In the genomic region with DNA sequence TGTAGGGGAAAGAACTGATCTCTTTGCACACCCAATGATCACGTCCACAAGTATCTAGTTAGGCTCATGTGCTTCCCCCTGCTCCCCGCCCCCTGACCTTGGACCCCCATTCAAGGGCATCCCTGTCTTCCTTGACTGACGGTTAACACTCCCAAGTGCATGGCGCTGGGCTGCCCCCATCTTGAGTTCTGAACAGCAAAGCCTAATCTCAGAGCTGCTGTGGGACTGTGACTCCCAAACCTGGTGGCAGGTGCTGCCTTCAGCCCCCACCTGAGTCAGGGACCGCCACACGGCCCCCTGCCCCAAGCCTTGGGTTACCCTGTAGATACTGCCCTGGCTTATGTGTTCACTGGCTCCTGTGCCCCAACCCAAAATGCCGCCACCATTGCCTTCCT, we compare ENCODE assay signal across 18 cellular contexts. TPM values are rescaled to one million over a fixed set of nuclear protein-coding genes. Genes with fewer than 3 reads are reported as not detected.
"Had no signal": no experiment of that assay in that cellular context is flagged by ENCODE, and none has a peak within 500 bp of the region (broad histone marks: within the 10 kb centered on the region; RNA-seq: fewer than 3 reads in every experiment).

No MANE protein-coding gene starts in this region.

- H3K27me3 ChIP-seq: breast epithelium, heart left ventricle, right lobe of liver had no signal

- H3K9me3 Mint-ChIP-seq: activated CD4-positive, alpha-beta memory T cell treated with anti-CD3 and anti-CD28 coated beads, Interleukin-2, amount 10 ng/mL, durations not matched to agents 7 days and 5 days; activated T-helper 1 cell treated with anti-CD3 and anti-CD28 coated beads, Interleukin-12 subunit alpha, Interleukin-12 subunit beta, Interleukin-2, Interleukin-4 antibody, amounts not matched to agents 30 ng/mL and 10 ng/mL and 1 ng/mL, durations not matched to agents 14 hours and 24 hours and 36 hours; naive thymus-derived CD8-positive, alpha-beta T cell; stimulated activated memory B cell treated with anti-CD40 and anti-IgM and Interleukin-4, amounts not matched to agents 10 μg/mL and 1 μg/mL and 100 μg/mL, for 72 hours had no signal

- H3K27ac ChIP-seq: breast epithelium, right lobe of liver had no signal

- H3K36me3 Mint-ChIP-seq: activated naive CD8-positive, alpha-beta T cell treated with anti-CD3 and anti-CD28 coated beads for 36 hours; immature natural killer cell; naive thymus-derived CD8-positive, alpha-beta T cell; stimulated activated memory B cell treated with anti-CD40 and anti-IgM and Interleukin-4, amounts not matched to agents 10 μg/mL and 1 μg/mL and 100 μg/mL, for 72 hours had no signal

- H3K4me1 ChIP-seq: breast epithelium, right lobe of liver had no signal

- H3K36me3 ChIP-seq: breast epithelium, heart left ventricle, right lobe of liver had no signal

- H3K4me1 Mint-ChIP-seq: activated CD4-positive, alpha-beta memory T cell treated with anti-CD3 and anti-CD28 coated beads, Interleukin-2, amount 10 ng/mL, durations not matched to agents 7 days and 5 days; activated naive CD8-positive, alpha-beta T cell treated with anti-CD3 and anti-CD28 coated beads for 36 hours; immature natural killer cell; stimulated activated memory B cell treated with anti-CD40 and anti-IgM and Interleukin-4, amounts not matched to agents 10 μg/mL and 1 μg/mL and 100 μg/mL, for 72 hours had no signal

- H3K4me3 Mint-ChIP-seq: activated CD4-positive, alpha-beta memory T cell treated with anti-CD3 and anti-CD28 coated beads, Interleukin-2, amount 10 ng/mL, durations not matched to agents 7 days and 5 days; activated naive CD8-positive, alpha-beta T cell treated with anti-CD3 and anti-CD28 coated beads for 36 hours; activated T-helper 1 cell treated with anti-CD3 and anti-CD28 coated beads, Interleukin-12 subunit alpha, Interleukin-12 subunit beta, Interleukin-2, Interleukin-4 antibody, amounts not matched to agents 30 ng/mL and 10 ng/mL and 1 ng/mL, durations not matched to agents 14 hours and 24 hours and 36 hours; immature natural killer cell; naive thymus-derived CD8-positive, alpha-beta T cell; stimulated activated memory B cell treated with anti-CD40 and anti-IgM and Interleukin-4, amounts not matched to agents 10 μg/mL and 1 μg/mL and 100 μg/mL, for 72 hours; T-helper 17 cell had no signal

- DNase-seq: activated CD4-positive, alpha-beta memory T cell treated with anti-CD3 and anti-CD28 coated beads, Interleukin-2, amount 10 ng/mL, durations not matched to agents 7 days and 5 days; activated CD4-positive, alpha-beta T cell treated with anti-CD3 and anti-CD28 coated beads for 4 hours; activated CD8-positive, alpha-beta memory T cell treated with anti-CD3 and anti-CD28 coated beads, Interleukin-2, amount 50 U/mL, for 4 hours; activated naive CD8-positive, alpha-beta T cell treated with anti-CD3 and anti-CD28 coated beads for 36 hours; anterior cingulate cortex; immature natural killer cell; stimulated activated CD4-positive, alpha-beta T cell treated with anti-CD3 and anti-CD28 coated beads, Interleukin-2, amount 100 ng/mL, for 48 hours; T-helper 17 cell had no signal

- H3K27me3 Mint-ChIP-seq: activated naive CD8-positive, alpha-beta T cell treated with anti-CD3 and anti-CD28 coated beads for 36 hours had no signal

- ATAC-seq: naive thymus-derived CD8-positive, alpha-beta T cell; right lobe of liver; stimulated activated memory B cell treated with anti-CD40 and anti-IgM and Interleukin-4, amounts not matched to agents 10 μg/mL and 1 μg/mL and 100 μg/mL, for 72 hours; T-helper 17 cell had no signal

- H3K4me3 ChIP-seq: breast epithelium, heart left ventricle, lung, right lobe of liver had no signal

- H3K27ac Mint-ChIP-seq: activated CD4-positive, alpha-beta memory T cell treated with anti-CD3 and anti-CD28 coated beads, Interleukin-2, amount 10 ng/mL, durations not matched to agents 7 days and 5 days; activated naive CD8-positive, alpha-beta T cell treated with anti-CD3 and anti-CD28 coated beads for 36 hours; activated T-helper 1 cell treated with anti-CD3 and anti-CD28 coated beads, Interleukin-12 subunit alpha, Interleukin-12 subunit beta, Interleukin-2, Interleukin-4 antibody, amounts not matched to agents 30 ng/mL and 10 ng/mL and 1 ng/mL, durations not matched to agents 14 hours and 24 hours and 36 hours; immature natural killer cell; naive thymus-derived CD8-positive, alpha-beta T cell; progenitor cell of endocrine pancreas; stimulated activated memory B cell treated with anti-CD40 and anti-IgM and Interleukin-4, amounts not matched to agents 10 μg/mL and 1 μg/mL and 100 μg/mL, for 72 hours; T-helper 17 cell had no signal

- H3K9me3 ChIP-seq: breast epithelium, right lobe of liver had no signal

RNA-seq across cellular contexts. Expression of gene TNNI1, which starts 0.9 kb away (rescaled TPM):
- total RNA-seq: activated CD4-positive, alpha-beta memory T cell treated with anti-CD3 and anti-CD28 coated beads, Interleukin-2, amount 10 ng/mL, durations not matched to agents 7 days and 5 days; activated naive CD8-positive, alpha-beta T cell treated with anti-CD3 and anti-CD28 coated beads for 36 hours; activated T-helper 1 cell treated with anti-CD3 and anti-CD28 coated beads, Interleukin-12 subunit alpha, Interleukin-12 subunit beta, Interleukin-2, Interleukin-4 antibody, amounts not matched to agents 30 ng/mL and 10 ng/mL and 1 ng/mL, durations not matched to agents 14 hours and 24 hours and 36 hours; dermis microvascular lymphatic vessel endothelial cell; naive thymus-derived CD8-positive, alpha-beta T cell; progenitor cell of endocrine pancreas; T-helper 17 cell had no signal
- polyA plus RNA-seq: immature natural killer cell; naive thymus-derived CD8-positive, alpha-beta T cell had no signal

RNA-seq across cellular contexts. Expression of gene LAD1, which starts 21.5 kb away (rescaled TPM):
- total RNA-seq: activated CD4-positive, alpha-beta memory T cell treated with anti-CD3 and anti-CD28 coated beads, Interleukin-2, amount 10 ng/mL, durations not matched to agents 7 days and 5 days; activated naive CD8-positive, alpha-beta T cell treated with anti-CD3 and anti-CD28 coated beads for 36 hours; activated T-helper 1 cell treated with anti-CD3 and anti-CD28 coated beads, Interleukin-12 subunit alpha, Interleukin-12 subunit beta, Interleukin-2, Interleukin-4 antibody, amounts not matched to agents 30 ng/mL and 10 ng/mL and 1 ng/mL, durations not matched to agents 14 hours and 24 hours and 36 hours; dermis microvascular lymphatic vessel endothelial cell; frontal cortex; naive thymus-derived CD8-positive, alpha-beta T cell; T-helper 17 cell had no signal
- polyA plus RNA-seq: immature natural killer cell; naive thymus-derived CD8-positive, alpha-beta T cell had no signal

RNA-seq across cellular contexts. Expression of gene TNNT2, which starts 43.1 kb away (rescaled TPM):
- total RNA-seq: activated CD4-positive, alpha-beta memory T cell treated with anti-CD3 and anti-CD28 coated beads, Interleukin-2, amount 10 ng/mL, durations not matched to agents 7 days and 5 days; activated naive CD8-positive, alpha-beta T cell treated with anti-CD3 and anti-CD28 coated beads for 36 hours; activated T-helper 1 cell treated with anti-CD3 and anti-CD28 coated beads, Interleukin-12 subunit alpha, Interleukin-12 subunit beta, Interleukin-2, Interleukin-4 antibody, amounts not matched to agents 30 ng/mL and 10 ng/mL and 1 ng/mL, durations not matched to agents 14 hours and 24 hours and 36 hours; dermis microvascular lymphatic vessel endothelial cell; frontal cortex; naive thymus-derived CD8-positive, alpha-beta T cell; T-helper 17 cell had no signal
- polyA plus RNA-seq: immature natural killer cell; naive thymus-derived CD8-positive, alpha-beta T cell had no signal

RNA-seq across cellular contexts. Expression of gene PHLDA3, which starts 48.4 kb away (rescaled TPM):
- polyA plus RNA-seq: naive thymus-derived CD8-positive, alpha-beta T cell had no signal
